9 cellular contexts compared by ENCODE assay signal in the genomic region with DNA sequence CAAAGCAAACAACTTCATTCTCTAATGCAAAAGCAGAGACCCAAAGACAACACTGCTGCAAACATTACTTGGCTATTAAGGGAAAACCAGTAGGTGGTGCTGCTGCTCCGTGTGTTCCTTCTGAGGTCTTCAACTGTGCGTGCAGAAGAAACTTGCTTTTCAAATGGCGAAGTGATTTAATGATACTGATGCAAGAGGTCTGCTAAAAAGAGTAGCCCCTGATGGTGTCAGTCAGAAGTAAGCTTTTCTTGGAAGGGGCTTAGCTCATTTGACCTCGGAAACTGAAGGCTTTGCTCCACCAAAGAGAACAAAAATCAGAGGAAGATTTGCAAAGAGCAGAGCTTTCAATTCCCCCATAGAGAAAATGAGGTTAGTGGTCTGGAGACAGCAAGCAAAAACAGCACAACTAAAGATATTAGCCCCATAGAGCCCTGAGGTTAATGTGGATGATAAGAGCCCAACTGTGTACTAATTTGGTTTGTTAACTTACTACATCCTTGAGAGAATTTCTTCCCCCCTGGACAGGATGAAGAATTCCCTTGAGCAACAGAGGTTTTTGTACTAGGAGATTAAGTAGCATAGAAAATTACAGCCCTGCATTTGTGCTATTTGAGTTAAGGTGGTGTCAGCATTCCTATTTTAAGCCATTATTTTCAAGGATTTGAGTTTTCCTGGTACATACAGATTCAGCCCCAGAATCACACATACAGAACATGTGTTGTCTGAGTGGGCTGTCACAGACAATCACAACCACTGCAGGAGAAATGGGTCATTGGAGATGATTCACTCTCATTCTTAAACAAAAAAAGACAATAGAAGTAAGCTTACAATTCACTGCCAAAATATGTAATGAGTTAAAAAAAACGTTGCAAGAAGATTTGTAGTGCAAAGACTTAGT.
DNase-seq lines count a peak whose midpoint lies in the region; ATAC-seq and TF ChIP-seq lines count a peak whose summit lies in the region.
"Had no signal": no experiment of that assay in that cellular context is flagged by ENCODE, and none has a peak within 500 bp of the region (broad histone marks: within the 10 kb centered on the region; RNA-seq: fewer than 3 reads in every experiment).

No MANE protein-coding gene starts in this region.

- no peaks in the 10 kb centered on the region for H3K4me1 Mint-ChIP-seq in CD4-positive, alpha-beta memory T cell

- H3K9me3 ChIP-seq in CD4-positive, alpha-beta memory T cell (ENCODE audit: control insufficient read depth in 1 of 2, low read length in 2 of 2), result no peaks in the 10 kb centered on the region

- no peak overlapping the region for H3K27ac ChIP-seq in CD4-positive, alpha-beta memory T cell (ENCODE audit: low read depth, low read length)

- H3K4me3 Mint-ChIP-seq in CD4-positive, alpha-beta memory T cell, result no peak overlapping the region
- H3K4me3 Mint-ChIP-seq: activated B cell treated with CpG ODN at 0.5 μM for 24 hours had no signal

- H3K36me3 Mint-ChIP-seq in CD4-positive, alpha-beta memory T cell, result no peaks in the 10 kb centered on the region

- no peak overlapping the region for H3K4me3 ChIP-seq in CD4-positive, alpha-beta memory T cell (ENCODE audit: low read length in 2 of 2)
- no peak overlapping the region for H3K4me3 ChIP-seq in fibroblast of the aortic adventitia (ENCODE audit: low read depth, low read length)

- TF ChIP-seq CTCF in fibroblast of the aortic adventitia (IDR thresholded peaks at IDR 0.05; ENCODE audit: insufficient read depth, low read length), result peak; percentile 68

- POLR2A ChIA-PET in CD4-positive, alpha-beta memory T cell (lab: Charles Lee; ENCODE audit: partially characterized antibody), result no interaction called here

- H3K27me3 ChIP-seq in CD4-positive, alpha-beta memory T cell (ENCODE audit: insufficient read depth, low read length), result no peaks in the 10 kb centered on the region

- ATAC-seq in GM19035 (IDR thresholded peaks at IDR 0.05; ENCODE audit: unreplicated experiment), result peak; percentile 76
- ATAC-seq in HG03469 (IDR thresholded peaks at IDR 0.05; ENCODE audit: unreplicated experiment), result peak; percentile 88
- no peak for ATAC-seq in HG02870 (IDR thresholded peaks at IDR 0.05; ENCODE audit: unreplicated experiment)

- H3K36me3 ChIP-seq in CD4-positive, alpha-beta memory T cell (ENCODE audit: insufficient read depth, low read length), result no peaks in the 10 kb centered on the region

- H3K27ac Mint-ChIP-seq in CD4-positive, alpha-beta memory T cell, result no peak overlapping the region
- H3K27ac Mint-ChIP-seq: activated B cell treated with CpG ODN at 0.5 μM for 24 hours had no signal

- CTCF ChIA-PET in CD4-positive, alpha-beta memory T cell (lab: Charles Lee; ENCODE audit: partially characterized antibody), result interaction anchor here (0.8 to 0.9 kb wide), 2 partner anchors 10 to 17 kb away, joined by 3 read pairs; no protein-coding TSS in a partner anchor

- no peaks in the 10 kb centered on the region for H3K9me3 Mint-ChIP-seq in CD4-positive, alpha-beta memory T cell
- H3K9me3 Mint-ChIP-seq: activated B cell treated with CpG ODN at 0.5 μM for 24 hours had no signal

- H3K27me3 Mint-ChIP-seq in CD4-positive, alpha-beta memory T cell, result peaks cover 2% of the 10 kb centered on the region in 2 donors

- intact Hi-C loops in CD4-positive, alpha-beta memory T cell (cut with micrococcal nuclease), result no loop called here

- peak in 4 of 5 donors; percentile 10 to 25 (median 16) for DNase-seq in CD4-positive, alpha-beta memory T cell
- DNase-seq in NCI-H774 (lab: John Stamatoyannopoulos, UW), result peak; percentile 54
- peak; percentile 18 for DNase-seq in activated T-cell treated with anti-CD3 and anti-CD28 coated beads for 24 hours (ENCODE audit: low read depth)
- DNase-seq in fibroblast of the aortic adventitia (ENCODE audit: low read depth), result peak; percentile 61
- DNase-seq in occipital lobe (lab: John Stamatoyannopoulos, UW), result peak; percentile 30
- DNase-seq: activated B cell treated with CpG ODN at 0.5 μM for 24 hours had no signal

- H3K4me1 ChIP-seq in CD4-positive, alpha-beta memory T cell (ENCODE audit: insufficient read depth, low read length), result no peaks in the 10 kb centered on the region
